Comparison of ENCODE assay signal across 8 cellular contexts in genomic region chr4:107823870-107824366, GRCh38. TPM values are rescaled to one million over a fixed set of nuclear protein-coding genes. Genes with fewer than 3 reads are reported as not detected.
A peak's percentile ranks its signal among the peaks of the same experiment; 100 is the strongest.
DNase-seq lines count a peak whose midpoint lies in the region; ATAC-seq and TF ChIP-seq lines count a peak whose summit lies in the region.

No MANE protein-coding gene starts in this region.

- no peak for TF ChIP-seq POLR2A in vagina (IDR thresholded peaks at IDR 0.05)

- DNase-seq in Right ventricle myocardium superior (no peak), Right ventricle myocardium inferior (ENCODE audit: missing footprints) (no peak), mesenchymal stem cell (no peak), vagina (ENCODE audit: extremely low spot score in 2 of 2) (no peak)

- H3K9me3 ChIP-seq in mesenchymal stem cell (ENCODE audit: control insufficient read depth, low read length) (no peaks in the 10 kb centered on the region), vagina (no peaks in the 10 kb centered on the region)

- H2BK12ac ChIP-seq in mesenchymal stem cell (ENCODE audit: low read length in 2 of 2): no peak overlapping the region

- peak overlapping the region; percentile 68 for H3K4me2 ChIP-seq in mesenchymal stem cell (ENCODE audit: low read length, poor library complexity, severe bottlenecking)

- H3K27me3 ChIP-seq in mesenchymal stem cell (ENCODE audit: control insufficient read depth in 1 of 2, insufficient read depth in 1 of 2, low read length in 2 of 2) (no peaks in the 10 kb centered on the region), vagina (no peaks in the 10 kb centered on the region)

- peak overlapping the region in 1 of 2 experiments; percentile 53 for H3K4ac ChIP-seq in mesenchymal stem cell (ENCODE audit: low read depth in 1 of 2, low read length in 2 of 2)

- 9% methylated on average over 8 of the region's 12 CpGs for WGBS in mesenchymal stem cell

- H3K27ac ChIP-seq in cingulate gyrus (ENCODE audit: low read depth, low read length) (peak overlapping the region; percentile 44), mesenchymal stem cell (ENCODE audit: low read length, poor library complexity, severe bottlenecking) (peak overlapping the region; percentile 92), vagina (peak overlapping the region; percentile 94)

- no peak overlapping the region for H2BK120ac ChIP-seq in mesenchymal stem cell (ENCODE audit: low read depth, low read length)

- H2AFZ ChIP-seq in mesenchymal stem cell (ENCODE audit: low read depth, low read length): no peak overlapping the region

- peak overlapping the region; percentile 97 for H3K9ac ChIP-seq in mesenchymal stem cell (ENCODE audit: low read length)

- H3K18ac ChIP-seq in mesenchymal stem cell (ENCODE audit: low read depth in 1 of 2, low read length in 2 of 2): peak overlapping the region in 1 of 2 experiments; percentile 23

- H3K79me1 ChIP-seq in mesenchymal stem cell (replicated peaks; ENCODE audit: low read length, poor library complexity, severe bottlenecking): peaks cover 6% of the 10 kb centered on the region

- H3K36me3 ChIP-seq in mesenchymal stem cell (ENCODE audit: control insufficient read depth in 1 of 2, insufficient read depth in 2 of 2, low read depth in 1 of 2, low read length in 2 of 2) (no peaks in the 10 kb centered on the region), vagina (no peaks in the 10 kb centered on the region)

- H3K4me3 ChIP-seq in mesenchymal stem cell (ENCODE audit: insufficient read depth in 1 of 2, low read depth in 1 of 2, low read length in 2 of 2) (peak overlapping the region; percentile 76 to 93), vagina (peak overlapping the region; percentile 94)

- no peak overlapping the region for H2BK5ac ChIP-seq in mesenchymal stem cell (ENCODE audit: low read depth, low read length, poor library complexity, severe bottlenecking)

- intact Hi-C loops in Right ventricle myocardium superior (cut with DNase I): loop anchor here (5.0 kb wide), 1 partner anchor 88 kb away; no protein-coding TSS in a partner anchor
- intact Hi-C loops in Right ventricle myocardium inferior (cut with DNase I): loop anchor here (2.0 to 5.0 kb wide), 2 partner anchors 73 to 89 kb away; no protein-coding TSS in a partner anchor
- intact Hi-C loops in vagina (cut with DNase I): no loop called here

- no peak overlapping the region for H4K91ac ChIP-seq in mesenchymal stem cell (ENCODE audit: low read length)

- no peak overlapping the region for H3K14ac ChIP-seq in mesenchymal stem cell (ENCODE audit: low read length in 2 of 2)

- H3K4me1 ChIP-seq in mesenchymal stem cell (ENCODE audit: control insufficient read depth, insufficient read depth, low read depth, low read length) (no peaks in the 10 kb centered on the region), vagina (peaks cover 30% of the 10 kb centered on the region)

- ATAC-seq in Right ventricle myocardium superior (ENCODE audit: poor library complexity) (peak; percentile 42), Right ventricle myocardium inferior (no peak), GM21576 (IDR thresholded peaks at IDR 0.05; ENCODE audit: unreplicated experiment) (no peak), GM18873 (IDR thresholded peaks at IDR 0.05; ENCODE audit: low FRiP score, unreplicated experiment) (no peak), GM18502 (IDR thresholded peaks at IDR 0.05; ENCODE audit: poor library complexity, unreplicated experiment) (no peak)

- H4K8ac ChIP-seq in mesenchymal stem cell (ENCODE audit: low read length): peak overlapping the region; percentile 45

- TF ChIP-seq CTCF in vagina (IDR thresholded peaks at IDR 0.05): no peak

- H2BK15ac ChIP-seq in mesenchymal stem cell (ENCODE audit: low read depth, poor library complexity, severe bottlenecking): peak overlapping the region; percentile 96

- H2AK5ac ChIP-seq in mesenchymal stem cell (ENCODE audit: low read length, severe bottlenecking): no peak overlapping the region

- H3K23ac ChIP-seq in mesenchymal stem cell (ENCODE audit: low read length in 2 of 2): no peak overlapping the region

RNA-seq across cellular contexts. Expression of gene SGMS2, which starts 0.8 kb away (rescaled TPM):
- 18.5 TPM for total RNA-seq in Right ventricle myocardium superior
- 23.2 TPM for total RNA-seq in Right ventricle myocardium inferior
- 12.5 TPM for polyA plus RNA-seq in mesenchymal stem cell (2013, experiment 1 of 2)
- polyA plus RNA-seq in mesenchymal stem cell (2013, experiment 2 of 2): 12.4 TPM
- total RNA-seq in vagina: 66.5 TPM

Comparison
In these comparisons a context has a peak if more than half of its experiments do, and no peak if none do; other contexts are left out.
1. H3K27ac ChIP-seq: peak in every context shown above with its lines; median percentile 94 in vagina; 92 in mesenchymal stem cell; 44 in cingulate gyrus.